9 cellular contexts compared by ENCODE assay signal in genomic region chr19:15837399-15837731, GRCh38. TPM values are rescaled to one million over a fixed set of nuclear protein-coding genes. Genes with fewer than 3 reads are reported as not detected.
DNase-seq lines count a peak whose midpoint lies in the region; ATAC-seq, FAIRE-seq and TF ChIP-seq lines count a peak whose summit lies in the region.
"Not testable (repeated sequence)": the region's sequence is repeated elsewhere in the genome, so short reads cannot be mapped to it uniquely, and the experiment has no call there.
"Had no signal": no experiment of that assay in that cellular context is flagged by ENCODE, and none has a peak within 500 bp of the region (broad histone marks: within the 10 kb centered on the region; RNA-seq: fewer than 3 reads in every experiment).

No MANE protein-coding gene starts in this region.

- not testable (repeated sequence) for H3K4ac ChIP-seq in trophoblast cell (ENCODE audit: low read depth, low read length)

- not testable (repeated sequence) for H3K9me1 ChIP-seq in keratinocyte (ENCODE audit: control insufficient read depth, extremely low read depth, insufficient read depth, low read length)

- H2AFZ ChIP-seq in DND-41 (ENCODE audit: low read depth, low read length): peak overlapping the region; percentile 81
- not testable (repeated sequence) for H2AFZ ChIP-seq in PC-9; keratinocyte (ENCODE audit: control insufficient read depth, low read length); trophoblast cell (ENCODE audit: insufficient read depth, low read length, poor library complexity)

- H3K4me3 Mint-ChIP-seq in dendritic cell treated with granulocyte-macrophage colony-stimulating factor and Interleukin-4, amounts not matched to agents 40 ng/mL and 50 ng/mL, for 4 days: peak overlapping the region; percentile 82

- H4K91ac ChIP-seq in trophoblast cell (ENCODE audit: low read depth, low read length): not testable (repeated sequence)

- BruUV-seq in PC-9 (replicated peaks; lab: Mats Ljungman, UMichigan): not testable (repeated sequence)

- not testable (repeated sequence) for H4K8ac ChIP-seq in trophoblast cell (ENCODE audit: low read depth, low read length)

- POLR2A ChIA-PET in PC-9 (lab: Charles Lee; ENCODE audit: unreplicated experiment): interaction anchor here (0.7 to 1.8 kb wide), 5 partner anchors 9 to 458 kb away, joined by 3 to 17 read pairs (median 3); partner anchors contain the start of gene AKAP8

- not testable (repeated sequence) for H3K9me3 Mint-ChIP-seq in dendritic cell treated with granulocyte-macrophage colony-stimulating factor and Interleukin-4, amounts not matched to agents 40 ng/mL and 50 ng/mL, for 4 days

- not testable (repeated sequence) for H2AK5ac ChIP-seq in trophoblast cell (ENCODE audit: low read length)

- H2BK12ac ChIP-seq in trophoblast cell (ENCODE audit: low read length): not testable (repeated sequence)

- not testable (repeated sequence) for H3K9me3 ChIP-seq in DND-41 (ENCODE audit: insufficient read depth, low read length, severe bottlenecking); PC-9 (ENCODE audit: insufficient read depth, low read depth); keratinocyte (ENCODE audit: control insufficient read depth, low read depth, low read length); trophoblast cell (ENCODE audit: insufficient read depth, low read depth, low read length); tibial nerve

- H3K27ac ChIP-seq in DND-41 (ENCODE audit: low read length) (peak overlapping the region; percentile 97), PC-9 (peak overlapping the region; percentile 99), keratinocyte (ENCODE audit: control insufficient read depth, insufficient read depth, low read length) (peak overlapping the region; percentile 99), trophoblast cell (ENCODE audit: low read depth, low read length) (peak overlapping the region; percentile 22), tibial nerve (peak overlapping the region; percentile 99 to 100 (median 100))

- CTCF ChIA-PET in PC-9 (lab: Charles Lee): not testable (repeated sequence)

- not testable (repeated sequence) for H3K9me2 ChIP-seq in PC-9 (ENCODE audit: insufficient read depth)

- H3K9ac ChIP-seq in DND-41 (ENCODE audit: low read depth, low read length) (peak overlapping the region; percentile 98), keratinocyte (ENCODE audit: control insufficient read depth, extremely low read depth, insufficient read depth, low read length) (peak overlapping the region; percentile 95)
- H3K9ac ChIP-seq in trophoblast cell (ENCODE audit: low read length): not testable (repeated sequence)

- not testable (repeated sequence) for H3K27me3 ChIP-seq in DND-41 (ENCODE audit: insufficient read depth, low read length, poor library complexity); PC-9 (ENCODE audit: insufficient read depth, low read depth); keratinocyte (ENCODE audit: control insufficient read depth, extremely low read depth, insufficient read depth, low read length); trophoblast cell (ENCODE audit: insufficient read depth, low read length); tibial nerve

- H3K79me1 ChIP-seq in trophoblast cell (ENCODE audit: low read length): peaks cover 19% of the 10 kb centered on the region

- not testable (repeated sequence) for H2BK5ac ChIP-seq in trophoblast cell (ENCODE audit: low read depth, low read length, poor library complexity)

- H3K36me3 ChIP-seq in DND-41 (ENCODE audit: insufficient read depth, low read length); keratinocyte (ENCODE audit: control insufficient read depth in 2 of 2, extremely low read depth in 1 of 2, insufficient read depth in 2 of 2, low read length in 2 of 2); trophoblast cell (ENCODE audit: control insufficient read depth in 1 of 2, insufficient read depth in 2 of 2, low read length in 2 of 2); tibial nerve: not testable (repeated sequence)
- H3K36me3 ChIP-seq in PC-9 (ENCODE audit: low read depth): peaks cover 30% of the 10 kb centered on the region

- not testable (repeated sequence) for H4K12ac ChIP-seq in trophoblast cell (ENCODE audit: low read depth, low read length)

- WGBS in trophoblast cell (ENCODE audit: extremely low coverage, insufficient coverage, insufficient read length): no CpG with 5 or more reads among the region's 6 CpGs
- 1 to 3% methylated on average over 6 of the region's 6 CpGs for WGBS in tibial nerve, 2 donors

- H3K36me3 Mint-ChIP-seq in dendritic cell treated with granulocyte-macrophage colony-stimulating factor and Interleukin-4, amounts not matched to agents 40 ng/mL and 50 ng/mL, for 4 days (ENCODE audit: low read depth): not testable (repeated sequence)

- H3K4me2 ChIP-seq in DND-41 (ENCODE audit: insufficient read depth, low read length): peak overlapping the region; percentile 84
- H3K4me2 ChIP-seq in PC-9: peak overlapping the region; percentile 83
- H3K4me2 ChIP-seq in keratinocyte (ENCODE audit: control insufficient read depth, extremely low read depth, insufficient read depth, low read depth, low read length): peak overlapping the region; percentile 99
- not testable (repeated sequence) for H3K4me2 ChIP-seq in trophoblast cell (ENCODE audit: low read length)

- not testable (repeated sequence) for H3K23ac ChIP-seq in trophoblast cell (ENCODE audit: low read length)

- dilution Hi-C loops in keratinocyte (cut with MboI; ENCODE audit: extremely low pct_ligation_motif_present, low sequenced_read_pairs): not testable (repeated sequence)

- not testable (repeated sequence) for TF ChIP-seq CTCF in DND-41 (IDR thresholded peaks at IDR 0.05; ENCODE audit: borderline replicate concordance, extremely low read depth, low read length, poor library complexity, severe bottlenecking); PC-9 (conservative IDR thresholded peaks at IDR 0.05); keratinocyte (optimal IDR thresholded peaks at IDR 0.05 in 1 of 3, IDR thresholded peaks at IDR 0.05 in 1 of 3, conservative IDR thresholded peaks at IDR 0.05 in 1 of 3; ENCODE audit: extremely low read depth in 1 of 3, insufficient read depth in 2 of 3, low read length in 3 of 3); tibial nerve (IDR thresholded peaks at IDR 0.05)

- H3K79me2 ChIP-seq in DND-41 (ENCODE audit: insufficient read depth, low read length); keratinocyte (ENCODE audit: control insufficient read depth, insufficient read depth, low read length); trophoblast cell (ENCODE audit: control insufficient read depth, insufficient read depth, low read length, poor library complexity): not testable (repeated sequence)
- H3K79me2 ChIP-seq in PC-9 (ENCODE audit: low read depth): peaks cover 29% of the 10 kb centered on the region

- H3K4me1 ChIP-seq in DND-41 (ENCODE audit: insufficient read depth, low read length): peaks cover 22% of the 10 kb centered on the region
- H3K4me1 ChIP-seq in PC-9 (replicated peaks; ENCODE audit: insufficient read depth): peaks cover 47% of the 10 kb centered on the region
- H3K4me1 ChIP-seq in keratinocyte (ENCODE audit: control insufficient read depth, extremely low read depth, insufficient read depth, low read length): peaks cover 43% of the 10 kb centered on the region
- H3K4me1 ChIP-seq in trophoblast cell (ENCODE audit: control insufficient read depth in 1 of 2, insufficient read depth in 2 of 2, low read length in 2 of 2): not testable (repeated sequence)
- peaks cover 0 to 13% (median 3%) of the 10 kb centered on the region in 4 donors for H3K4me1 ChIP-seq in tibial nerve

- FAIRE-seq in keratinocyte (lab: Jason Lieb, UNC): not testable (repeated sequence)

- not testable (repeated sequence) for TF ChIP-seq POLR2A in tibial nerve (IDR thresholded peaks at IDR 0.05)

- DNase-seq in DND-41: not testable (repeated sequence)
- peak; percentile 73 to 97 for DNase-seq in PC-9
- peak; percentile 6 for DNase-seq in activated T-cell treated with anti-CD3 and anti-CD28 coated beads for 1 hour (ENCODE audit: low read depth)
- peak; percentile 54 for DNase-seq in keratinocyte (ENCODE audit: low read depth, low spot score)
- peak in 1 of 2 donors; percentile 52 for DNase-seq in trophoblast cell
- peak in 1 of 2 donors; percentile 8 for DNase-seq in tibial nerve (ENCODE audit: low spot score in 2 of 2)

- not testable (repeated sequence) for H3K14ac ChIP-seq in trophoblast cell (ENCODE audit: low read length)

- H3K18ac ChIP-seq in trophoblast cell (ENCODE audit: low read length): not testable (repeated sequence)

- H3K27ac Mint-ChIP-seq in dendritic cell treated with granulocyte-macrophage colony-stimulating factor and Interleukin-4, amounts not matched to agents 40 ng/mL and 50 ng/mL, for 4 days: peak overlapping the region; percentile 94

- not testable (repeated sequence) for ATAC-seq in DND-41 (ENCODE audit: insufficient read depth, low read depth)
- peak; percentile 3 for ATAC-seq in HG02970 (IDR thresholded peaks at IDR 0.05; ENCODE audit: low FRiP score, unreplicated experiment)

- not testable (repeated sequence) for H4K20me1 ChIP-seq in DND-41 (ENCODE audit: insufficient read depth, low read length); PC-9 (ENCODE audit: insufficient read depth); keratinocyte (ENCODE audit: control insufficient read depth, extremely low read depth, insufficient read depth, low read length)

- peaks cover 60% of the 10 kb centered on the region for H3F3A ChIP-seq in PC-9 (ENCODE audit: insufficient read depth, low read depth)

- H3K27me3 Mint-ChIP-seq in dendritic cell treated with granulocyte-macrophage colony-stimulating factor and Interleukin-4, amounts not matched to agents 40 ng/mL and 50 ng/mL, for 4 days: not testable (repeated sequence)

- H3K4me1 Mint-ChIP-seq in dendritic cell treated with granulocyte-macrophage colony-stimulating factor and Interleukin-4, amounts not matched to agents 40 ng/mL and 50 ng/mL, for 4 days (ENCODE audit: low read depth): peaks cover 23% of the 10 kb centered on the region

- peak overlapping the region; percentile 32 to 80; a peak in 3 of 4 replicates for H3K4me3 ChIP-seq in DND-41 (ENCODE audit: low read depth in 1 of 2, low read length in 2 of 2)
- H3K4me3 ChIP-seq in PC-9: peak overlapping the region; percentile 64
- peak overlapping the region; percentile 41 to 86 (median 66) for H3K4me3 ChIP-seq in keratinocyte (ENCODE audit: control insufficient read depth in 2 of 3, extremely low read depth in 1 of 3, insufficient read depth in 2 of 3, low read depth in 1 of 3, low read length in 3 of 3)
- H3K4me3 ChIP-seq in trophoblast cell (ENCODE audit: low read depth, low read length): not testable (repeated sequence)
- peak overlapping the region; percentile 88 to 96 (median 90) for H3K4me3 ChIP-seq in tibial nerve

- H2BK120ac ChIP-seq in trophoblast cell (ENCODE audit: insufficient read depth, low read length, poor library complexity): not testable (repeated sequence)

- not testable (repeated sequence) for TF ChIP-seq EP300 in tibial nerve (IDR thresholded peaks at IDR 0.05)

- intact Hi-C loops in PC-9 (cut with micrococcal nuclease; ENCODE audit: unreplicated experiment): loop anchor here (1.0 to 10.0 kb wide), 5 partner anchors 9 to 197 kb away; partner anchors contain the start of genes CYP4F11, CYP4F3 and OR10H1
- intact Hi-C loops in dendritic cell treated with granulocyte-macrophage colony-stimulating factor and Interleukin-4, amounts not matched to agents 40 ng/mL and 50 ng/mL, for 4 days (cut with micrococcal nuclease): not testable (repeated sequence)

RNA-seq across cellular contexts. Expression of gene OR10H1, which starts 21.9 kb away (rescaled TPM):
- 0.20 TPM in 1 of 2 replicates, not detected in the other for total RNA-seq in PC-9 (2021)
- polyA plus RNA-seq in keratinocyte: not detected in 3 replicates
- 0.37 TPM for polyA plus RNA-seq in keratinocyte (2011; ENCODE audit: low read depth)
- polyA plus RNA-seq in keratinocyte (2011; cell fraction: cytosol; rRNA removed): not detected in 2 replicates
- polyA plus RNA-seq in keratinocyte (2011; cell fraction: nucleus; rRNA removed): 0.05 TPM in 1 of 2 replicates, not detected in the other
- 0.13 TPM in 1 of 2 replicates, not detected in the other for polyA plus RNA-seq in keratinocyte (2012; ENCODE audit: low replicate concordance)
- not detected in 3 replicates for polyA minus RNA-seq in keratinocyte
- not detected for polyA minus RNA-seq in keratinocyte (2011; cell fraction: cytosol; rRNA and poly(A)+ RNA removed)
- not detected in 2 replicates for polyA minus RNA-seq in keratinocyte (2011; cell fraction: nucleus; rRNA and poly(A)+ RNA removed)
- polyA plus RNA-seq in trophoblast cell (2013): 0.01 TPM in 1 of 2 replicates, not detected in the other
- not detected for total RNA-seq in tibial nerve
- total RNA-seq: neural crest cell had no signal

RNA-seq across cellular contexts. Expression of gene OR10H5, which starts 49.9 kb away (rescaled TPM):
- total RNA-seq in PC-9 (2021) (not detected in 2 replicates), tibial nerve (not detected)
- polyA plus RNA-seq in keratinocyte: not detected in 3 replicates
- polyA plus RNA-seq in keratinocyte (2011; ENCODE audit: low read depth): not detected
- not detected in 2 replicates for polyA plus RNA-seq in keratinocyte (2011; cell fraction: cytosol; rRNA removed)
- not detected in 2 replicates for polyA plus RNA-seq in keratinocyte (2011; cell fraction: nucleus; rRNA removed)
- not detected in 2 replicates for polyA plus RNA-seq in keratinocyte (2012; ENCODE audit: low replicate concordance)
- not detected in 3 replicates for polyA minus RNA-seq in keratinocyte
- not detected for polyA minus RNA-seq in keratinocyte (2011; cell fraction: cytosol; rRNA and poly(A)+ RNA removed)
- not detected in 2 replicates for polyA minus RNA-seq in keratinocyte (2011; cell fraction: nucleus; rRNA and poly(A)+ RNA removed)
- not detected in 2 replicates for polyA plus RNA-seq in trophoblast cell (2013)
- total RNA-seq: neural crest cell had no signal

Comparison
In these comparisons a context has a peak if more than half of its experiments do, and no peak if none do; other contexts are left out.
1. H3K27ac ChIP-seq: peak in every context shown above with its lines; median percentile 100 in tibial nerve; 99 in PC-9; 99 in keratinocyte; 97 in DND-41; 22 in trophoblast cell.